22 cellular contexts compared by ENCODE assay signal in genomic region chr1:3465091-3465934, GRCh38. TPM values are rescaled to one million over a fixed set of nuclear protein-coding genes. Genes with fewer than 3 reads are reported as not detected.
DNase-seq lines count a peak whose midpoint lies in the region; ATAC-seq, FAIRE-seq and TF ChIP-seq lines count a peak whose summit lies in the region.
"Had no signal": no experiment of that assay in that cellular context is flagged by ENCODE, and none has a peak within 500 bp of the region (broad histone marks: within the 10 kb centered on the region; RNA-seq: fewer than 3 reads in every experiment).

No MANE protein-coding gene starts in this region.

- H3K4me3 Mint-ChIP-seq in GM23338: no peak overlapping the region
- no peak overlapping the region for H3K4me3 Mint-ChIP-seq in chondrocyte (ENCODE audit: unreplicated experiment)
- H3K4me3 Mint-ChIP-seq: activated CD8-positive, alpha-beta T cell treated with anti-CD3 and anti-CD28 coated beads for 36 hours; activated naive CD4-positive, alpha-beta T cell treated with anti-CD3 and anti-CD28 coated beads, Interleukin-2, amount 10 ng/mL, durations not matched to agents 7 days and 5 days; activated T-cell treated with anti-CD3 and anti-CD28 coated beads, Interleukin-2, amount 50 U/mL, for 4 hours; central memory CD8-positive, alpha-beta T cell; stimulated activated naive CD8-positive, alpha-beta T cell treated with anti-CD3 and anti-CD28 coated beads, Interleukin-15, Interleukin-2, amounts not matched to agents 100 ng/mL and 50 ng/mL, for 24 hours had no signal

- TF ChIP-seq POLR2A in HepG2 (IDR thresholded peaks at IDR 0.05; ENCODE audit: insufficient read depth in 1 of 2, low read depth in 2 of 2, low read length in 2 of 2) (no peak), spleen (IDR thresholded peaks at IDR 0.05) (no peak)

- H3K9me2 ChIP-seq in GM23338 (ENCODE audit: insufficient read depth): no peaks in the 10 kb centered on the region

- CTCF ChIA-PET in HepG2 (lab: Yijun Ruan, JAX; ENCODE audit: low intra/inter-chr PET ratio, low total read pairs): no interaction called here

- no peak for TF ChIP-seq RAD21 in HepG2 (CRISPR knock-in tag; IDR thresholded peaks at IDR 0.05)

- DNase-seq in GM23338 (ENCODE audit: low spot score) (no peak), chondrocyte (ENCODE audit: low spot score) (peak; percentile 74), HepG2 (ENCODE audit: low spot score) (no peak), spleen (peak; percentile 47), left colon (no peak), germinal center (ENCODE audit: low spot score) (no peak)
- DNase-seq: activated CD8-positive, alpha-beta T cell treated with anti-CD3 and anti-CD28 coated beads for 36 hours; activated naive CD4-positive, alpha-beta T cell treated with anti-CD3 and anti-CD28 coated beads, Interleukin-2, amount 10 ng/mL, durations not matched to agents 7 days and 5 days; activated T-cell treated with anti-CD3 and anti-CD28 coated beads, Interleukin-2, amount 50 U/mL, for 4 hours; Calu3; effector CD4-positive, alpha-beta T cell; NCI-H1092; NCI-H2081; occipital lobe; PC-9; tibial artery; WERI-Rb-1 had no signal

- intact Hi-C loops in HepG2 (cut with micrococcal nuclease; ENCODE audit: unreplicated experiment) (no loop called here), spleen (cut with DNase I; ENCODE audit: low total_unique reads) (no loop called here), left colon (cut with DNase I, micrococcal nuclease) (no loop called here)

- H3K9me3 ChIP-seq in HepG2 (ENCODE audit: low read length) (no peaks in the 10 kb centered on the region), spleen (no peaks in the 10 kb centered on the region)
- H3K9me3 ChIP-seq: tibial artery had no signal

- no TSS peak for BruUV-seq in HepG2 (replicated peaks; lab: Mats Ljungman, UMichigan)

- H3K4me2 ChIP-seq in GM23338: no peak overlapping the region
- H3K4me2 ChIP-seq in HepG2 (ENCODE audit: low read depth, low read length): no peak overlapping the region
- H3K4me2 ChIP-seq: PC-9 had no signal

- FAIRE-seq in HepG2 (lab: Jason Lieb, UNC): no peak

- in situ Hi-C loops in HepG2 (cut with HindIII; ENCODE audit: extremely low pct_ligation_motif_present, low pct_unique_long_range_greater_than_20kb): no loop called here

- TF ChIP-seq CTCF in GM23338 (conservative IDR thresholded peaks at IDR 0.05; ENCODE audit: low read depth in 2 of 2) (no peak), chondrocyte (IDR thresholded peaks at IDR 0.05) (no peak), HepG2 (CRISPR knock-in tag; IDR thresholded peaks at IDR 0.05) (no peak), spleen (IDR thresholded peaks at IDR 0.05 in 8 of 11, conservative IDR thresholded peaks at IDR 0.05 in 3 of 11) (no peak)

- no peak for TF ChIP-seq EP300 in HepG2 (IDR thresholded peaks at IDR 0.05; ENCODE audit: low read depth in 2 of 2, low read length in 2 of 2)
- no peak for TF ChIP-seq EP300 in HepG2 (CRISPR knock-in tag; IDR thresholded peaks at IDR 0.05; ENCODE audit: borderline replicate concordance)

- H2AFZ ChIP-seq in GM23338: no peak overlapping the region
- no peak overlapping the region for H2AFZ ChIP-seq in HepG2 (ENCODE audit: low read length)
- H2AFZ ChIP-seq: PC-9 had no signal

- H3K27ac Mint-ChIP-seq in GM23338 (peak overlapping the region; percentile 55; the same call in 1 of the 2 replicates), chondrocyte (ENCODE audit: unreplicated experiment) (no peak overlapping the region)
- H3K27ac Mint-ChIP-seq: activated CD8-positive, alpha-beta T cell treated with anti-CD3 and anti-CD28 coated beads for 36 hours; activated naive CD4-positive, alpha-beta T cell treated with anti-CD3 and anti-CD28 coated beads, Interleukin-2, amount 10 ng/mL, durations not matched to agents 7 days and 5 days; stimulated activated naive CD8-positive, alpha-beta T cell treated with anti-CD3 and anti-CD28 coated beads, Interleukin-15, Interleukin-2, amounts not matched to agents 100 ng/mL and 50 ng/mL, for 24 hours had no signal

- H3F3A ChIP-seq in GM23338 (replicated peaks; ENCODE audit: low read depth): no peaks in the 10 kb centered on the region

- ATAC-seq in GM23338 (no peak), HepG2 (no peak), left colon (no peak), GM21717 (IDR thresholded peaks at IDR 0.05; ENCODE audit: unreplicated experiment) (no peak)
- ATAC-seq: activated CD8-positive, alpha-beta T cell treated with anti-CD3 and anti-CD28 coated beads for 36 hours; activated T-cell treated with anti-CD3 and anti-CD28 coated beads, Interleukin-2, amount 50 U/mL, for 4 hours had no signal

- no peak overlapping the region for H3K4me3 ChIP-seq in GM23338
- H3K4me3 ChIP-seq in HepG2 (replicated peaks in 1 of 3; ENCODE audit: insufficient read depth in 1 of 3, low read depth in 2 of 3, low read length in 3 of 3): no peak overlapping the region
- no peak overlapping the region for H3K4me3 ChIP-seq in spleen
- H3K4me3 ChIP-seq: PC-9, tibial artery had no signal

- H3K79me2 ChIP-seq in GM23338 (replicated peaks; ENCODE audit: insufficient read depth) (no peaks in the 10 kb centered on the region), HepG2 (ENCODE audit: insufficient read depth, low read length) (peaks cover 15% of the 10 kb centered on the region)

- no peaks in the 10 kb centered on the region for H3K27me3 ChIP-seq in GM23338 (ENCODE audit: insufficient read depth)
- H3K27me3 ChIP-seq in HepG2 (ENCODE audit: control insufficient read depth in 1 of 2, insufficient read depth in 2 of 2, low read length in 2 of 2): no peaks in the 10 kb centered on the region
- H3K27me3 ChIP-seq in spleen (replicated peaks in 1 of 7): peaks cover 0 to 21% (median 0%) of the 10 kb centered on the region in 7 donors

- H3K9ac ChIP-seq in HepG2 (ENCODE audit: insufficient read depth, low read depth, low read length): no peak overlapping the region

- H3K27me3 Mint-ChIP-seq in GM23338 (ENCODE audit: insufficient read depth, low read depth, poor library complexity) (peaks cover 5% of the 10 kb centered on the region), chondrocyte (ENCODE audit: low read depth) (no peaks in the 10 kb centered on the region)
- H3K27me3 Mint-ChIP-seq: activated CD8-positive, alpha-beta T cell treated with anti-CD3 and anti-CD28 coated beads for 36 hours; activated naive CD4-positive, alpha-beta T cell treated with anti-CD3 and anti-CD28 coated beads, Interleukin-2, amount 10 ng/mL, durations not matched to agents 7 days and 5 days; stimulated activated naive CD8-positive, alpha-beta T cell treated with anti-CD3 and anti-CD28 coated beads, Interleukin-15, Interleukin-2, amounts not matched to agents 100 ng/mL and 50 ng/mL, for 24 hours had no signal

- H3K4me1 ChIP-seq in GM23338 (ENCODE audit: insufficient read depth) (no peaks in the 10 kb centered on the region), HepG2 (ENCODE audit: insufficient read depth, low read length) (peaks cover 18% of the 10 kb centered on the region), spleen (peaks cover 0 to 8% (median 0%) of the 10 kb centered on the region in 6 donors)

- H3K36me3 Mint-ChIP-seq in GM23338 (ENCODE audit: low read depth): peaks cover 4% of the 10 kb centered on the region; the same call in 2 of the 3 replicates
- no peaks in the 10 kb centered on the region for H3K36me3 Mint-ChIP-seq in chondrocyte (ENCODE audit: low read depth)
- H3K36me3 Mint-ChIP-seq: activated naive CD4-positive, alpha-beta T cell treated with anti-CD3 and anti-CD28 coated beads, Interleukin-2, amount 10 ng/mL, durations not matched to agents 7 days and 5 days had no signal

- no peaks in the 10 kb centered on the region for H4K20me1 ChIP-seq in GM23338 (replicated peaks; ENCODE audit: insufficient read depth)
- no peaks in the 10 kb centered on the region for H4K20me1 ChIP-seq in HepG2 (ENCODE audit: insufficient read depth, low read length)

- H3K9me3 Mint-ChIP-seq in GM23338: no peaks in the 10 kb centered on the region
- no peaks in the 10 kb centered on the region for H3K9me3 Mint-ChIP-seq in chondrocyte (ENCODE audit: low read depth)
- H3K9me3 Mint-ChIP-seq: activated CD8-positive, alpha-beta T cell treated with anti-CD3 and anti-CD28 coated beads for 36 hours; activated naive CD4-positive, alpha-beta T cell treated with anti-CD3 and anti-CD28 coated beads, Interleukin-2, amount 10 ng/mL, durations not matched to agents 7 days and 5 days; activated T-cell treated with anti-CD3 and anti-CD28 coated beads, Interleukin-2, amount 50 U/mL, for 4 hours; central memory CD8-positive, alpha-beta T cell; stimulated activated naive CD8-positive, alpha-beta T cell treated with anti-CD3 and anti-CD28 coated beads, Interleukin-15, Interleukin-2, amounts not matched to agents 100 ng/mL and 50 ng/mL, for 24 hours had no signal

- 94% methylated on average over 25 of the region's 28 CpGs for whole genome bisulfite sequencing in HepG2 (ENCODE audit: low lambda C conversion rate)
- 76 to 83% (median 77%) methylated on average over 26 to 28 of the region's 28 CpGs for WGBS in spleen, 5 donors

- POLR2A ChIA-PET in HepG2 (lab: Yijun Ruan, JAX): interaction anchor here (1.5 kb wide), 1 partner anchor 8 kb away, joined by 5 read pairs; no protein-coding TSS in a partner anchor

- no peak overlapping the region for H3K27ac ChIP-seq in GM23338 (ENCODE audit: low read depth)
- no peak overlapping the region for H3K27ac ChIP-seq in HepG2 (ENCODE audit: extremely low read length, insufficient read depth, low read length)
- no peak overlapping the region for H3K27ac ChIP-seq in spleen
- H3K27ac ChIP-seq: PC-9, tibial artery, WERI-Rb-1 had no signal

- peaks cover 3% of the 10 kb centered on the region for H3K4me1 Mint-ChIP-seq in GM23338
- peaks cover 16% of the 10 kb centered on the region for H3K4me1 Mint-ChIP-seq in chondrocyte (ENCODE audit: low read depth)
- H3K4me1 Mint-ChIP-seq: activated naive CD4-positive, alpha-beta T cell treated with anti-CD3 and anti-CD28 coated beads, Interleukin-2, amount 10 ng/mL, durations not matched to agents 7 days and 5 days; central memory CD8-positive, alpha-beta T cell had no signal

- no peaks in the 10 kb centered on the region for H3K36me3 ChIP-seq in GM23338 (ENCODE audit: insufficient read depth)
- peaks cover 2 to 13% of the 10 kb centered on the region in 2 experiments; a peak in 4 of 5 replicates for H3K36me3 ChIP-seq in HepG2 (replicated peaks in 1 of 2; ENCODE audit: control insufficient read depth in 1 of 2, insufficient read depth in 2 of 2, low read length in 2 of 2)
- H3K36me3 ChIP-seq in spleen: no peaks in the 10 kb centered on the region
- H3K36me3 ChIP-seq: tibial artery had no signal

RNA-seq across cellular contexts. Expression of gene ARHGEF16, which starts 10.8 kb away (rescaled TPM):
- total RNA-seq in GM23338 (2014; rRNA removed; shearing (Covaris generic)): 19.1 and 29.3 TPM in 2 replicates
- polyA plus RNA-seq in GM23338 (2016; fragmentation: Nextera tagmentation; extraction: Ambion mirVana) (11.2 and 12.2 TPM in 2 replicates), HepG2 (2011; rRNA removed) (39.9 and 59.7 TPM in 2 replicates), spleen (1 to 10 TPM in 1 of 3 donors, under 1 TPM in 2; 0.29 to 1.5 (median 0.43) TPM)
- total RNA-seq in chondrocyte (1.1 to 4.1 TPM (median 2.0 TPM) in 3 replicates), HepG2 (2016; rRNA removed; fragmentation: Illumina TruSeq; extraction: Trizol) (15.9 and 20.3 TPM in 2 replicates), spleen (1 to 10 TPM in 4 of 7 donors, under 1 TPM in 3; 0.23 to 1.6 (median 1.1) TPM), left colon (100 to 1,000 TPM in 1 of 2 donors, 10 to 100 TPM in 1; 92.4 to 113 TPM)
- total RNA-seq in HepG2 (2016; cell fraction: cytosol; rRNA removed; fragmentation: Illumina TruSeq; extraction: Trizol; ENCODE audit: low read depth): 6.0 and 6.6 TPM in 2 replicates
- total RNA-seq in HepG2 (2016; cell fraction: insoluble cytoplasmic fraction; rRNA removed; fragmentation: Illumina TruSeq; extraction: Trizol): 14.5 and 24.2 TPM in 2 replicates
- 7.4 and 7.6 TPM in 2 replicates for total RNA-seq in HepG2 (2016; cell fraction: membrane; rRNA removed; fragmentation: Illumina TruSeq; extraction: Trizol)
- 21.4 and 22.0 TPM in 2 replicates for total RNA-seq in HepG2 (2016; cell fraction: nucleus; rRNA removed; fragmentation: Illumina TruSeq; extraction: Trizol)
- polyA plus RNA-seq in HepG2 (2011; cell fraction: cytosol; rRNA removed): 23.3 and 35.8 TPM in 2 replicates
- 382 and 454 TPM in 2 replicates for polyA plus RNA-seq in HepG2 (2011; cell fraction: nucleus; rRNA removed)
- polyA plus RNA-seq in HepG2 (2012): 19.7 and 28.0 TPM in 2 replicates
- polyA plus RNA-seq in HepG2 (2016; cell fraction: cytosol; fragmentation: Illumina TruSeq; extraction: Trizol; ENCODE audit: low read depth): 2.5 and 2.8 TPM in 2 replicates
- polyA plus RNA-seq in HepG2 (2016; cell fraction: insoluble cytoplasmic fraction; fragmentation: Illumina TruSeq; extraction: Trizol; ENCODE audit: low read depth): 12.5 and 17.8 TPM in 2 replicates
- polyA plus RNA-seq in HepG2 (2016; cell fraction: membrane; fragmentation: Illumina TruSeq; extraction: Trizol; ENCODE audit: low read depth): 4.2 and 4.8 TPM in 2 replicates
- 58.7 and 59.2 TPM in 2 replicates for polyA plus RNA-seq in HepG2 (2016; cell fraction: nucleus; fragmentation: Illumina TruSeq; extraction: Trizol; ENCODE audit: insufficient read depth, low read depth)
- polyA minus RNA-seq in HepG2 (2011; rRNA and poly(A)+ RNA removed; ENCODE audit: low replicate concordance): 30.5 and 69.1 TPM in 2 replicates
- polyA minus RNA-seq in HepG2 (2011; cell fraction: cytosol; rRNA and poly(A)+ RNA removed): 13.4 and 17.4 TPM in 2 replicates
- 38.4 and 41.6 TPM in 2 replicates for polyA minus RNA-seq in HepG2 (2011; cell fraction: nucleus; rRNA and poly(A)+ RNA removed)
- total RNA-seq: activated CD8-positive, alpha-beta T cell treated with anti-CD3 and anti-CD28 coated beads for 36 hours; LHCN-M2; T-helper 2 cell treated with Interferon-gamma antibody and Interleukin-4, amounts not matched to agents 100 ng/mL and 5 ng/mL, for 36 hours had no signal

Comparison
In these comparisons a context has a peak if more than half of its experiments do, and no peak if none do; other contexts are left out.
1. DNase-seq: peak in chondrocyte (single experiment) and spleen (single experiment); none in GM23338 (single experiment), HepG2 (single experiment), left colon (0 of 2) and germinal center (single experiment).